ENCODE assay signal across 11 cellular contexts in genomic region chr3:186021673-186022362, GRCh38.
DNase-seq lines count a peak whose midpoint lies in the region; ATAC-seq, FAIRE-seq and TF ChIP-seq lines count a peak whose summit lies in the region.
"Had no signal": no experiment of that assay in that cellular context is flagged by ENCODE, and none has a peak within 500 bp of the region (broad histone marks: within the 10 kb centered on the region; RNA-seq: fewer than 3 reads in every experiment).

No MANE protein-coding gene starts in this region.

- H3K36me3 ChIP-seq in bronchial epithelial cell (ENCODE audit: control insufficient read depth, insufficient read depth, low read length): no peaks in the 10 kb centered on the region

- H3K4me3 ChIP-seq in bronchial epithelial cell (ENCODE audit: low read depth, low read length): no peak overlapping the region
- H3K4me3 ChIP-seq: BLaER1 treated with 17β-estradiol and CSF1 and Interleukin-3, amounts not matched to agents 10 nM and 100 nM had no signal

- no peaks in the 10 kb centered on the region for H3K27me3 ChIP-seq in bronchial epithelial cell (ENCODE audit: control insufficient read depth, insufficient read depth, low read length)
- H3K27me3 ChIP-seq: BLaER1 treated with 17β-estradiol and CSF1 and Interleukin-3, amounts not matched to agents 10 nM and 100 nM had no signal

- FAIRE-seq in bronchial epithelial cell (lab: Jason Lieb, UNC): no peak

- DNase-seq in AG08396 (ENCODE audit: low spot score): peak; percentile 78
- peak; percentile 97 for DNase-seq in LHCN-M2 (ENCODE audit: low read depth)
- peak; percentile 50 for DNase-seq in bronchial epithelial cell (ENCODE audit: low read depth)
- DNase-seq in myocyte (ENCODE audit: low read depth): peak; percentile 98
- DNase-seq in NCI-H1694 (lab: John Stamatoyannopoulos, UW): no peak
- DNase-seq: NCI-H146 had no signal

- TF ChIP-seq CTCF in bronchial epithelial cell (IDR thresholded peaks at IDR 0.05; ENCODE audit: insufficient read depth, low read length, severe bottlenecking): no peak

- ATAC-seq in GM21717 (IDR thresholded peaks at IDR 0.05; ENCODE audit: unreplicated experiment) (no peak), HG03159 (IDR thresholded peaks at IDR 0.05; ENCODE audit: unreplicated experiment) (no peak), GM21786 (IDR thresholded peaks at IDR 0.05; ENCODE audit: unreplicated experiment) (no peak)
- ATAC-seq: activated CD4-positive, CD25-positive, alpha-beta regulatory T cell treated with anti-CD3 and anti-CD28 coated beads, Interleukin-2, amount 50 U/mL, for 24 hours had no signal
